ENCODE assay signal across 36 cellular contexts in the genomic region with DNA sequence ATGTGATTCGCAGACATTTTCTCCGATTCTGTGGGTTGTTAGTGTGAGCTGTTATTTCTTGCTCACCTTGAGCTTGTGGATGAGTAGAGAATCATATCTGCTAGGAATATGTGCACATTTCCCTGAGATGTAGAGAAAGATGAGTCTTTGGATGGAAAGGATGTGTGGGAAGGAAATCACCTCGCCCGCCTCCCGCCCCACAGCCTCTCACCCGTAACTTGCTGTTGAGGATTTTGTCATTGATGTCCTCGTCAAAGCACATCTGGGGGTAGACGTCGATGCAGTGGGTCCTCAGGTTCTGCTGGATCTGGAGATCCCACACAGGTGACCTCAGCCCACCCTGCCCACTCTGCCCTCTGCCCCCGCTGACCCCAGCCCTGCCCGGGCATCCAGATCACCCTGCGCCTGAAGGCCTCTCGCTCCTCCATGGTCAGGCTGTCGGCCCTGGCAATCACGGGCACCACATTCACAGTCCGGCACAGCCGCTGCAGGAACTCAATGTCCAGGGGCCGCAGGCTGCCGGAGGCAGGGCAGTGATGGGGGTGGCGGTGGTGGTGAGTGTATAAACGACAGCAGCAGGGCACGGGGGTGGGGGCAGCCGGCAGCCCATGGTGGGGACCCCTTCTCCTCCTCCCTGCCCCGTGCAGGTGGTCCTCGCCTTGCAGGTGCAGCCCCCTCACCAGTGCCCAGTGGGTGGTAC. TPM values are rescaled to one million over a fixed set of nuclear protein-coding genes. Genes with fewer than 3 reads are reported as not detected.
"Had no signal": no experiment of that assay in that cellular context is flagged by ENCODE, and none has a peak within 500 bp of the region (broad histone marks: within the 10 kb centered on the region; RNA-seq: fewer than 3 reads in every experiment).

No MANE protein-coding gene starts in this region.

- H3K4me1 ChIP-seq: adrenal gland, ascending aorta, breast epithelium, gastroesophageal sphincter had no signal

- H3K27me3 ChIP-seq: adrenal gland, ascending aorta, breast epithelium, cardiac muscle cell, dorsolateral prefrontal cortex, esophagus squamous epithelium had no signal

- H3K27ac ChIP-seq: adrenal gland, ascending aorta, breast epithelium, cardiac muscle cell, coronary artery, dorsolateral prefrontal cortex, esophagus squamous epithelium, gastroesophageal sphincter had no signal

- H3K36me3 Mint-ChIP-seq: activated naive CD8-positive, alpha-beta T cell treated with anti-CD3 and anti-CD28 coated beads for 36 hours; brain had no signal

- DNase-seq: activated CD4-positive, alpha-beta memory T cell treated with anti-CD3 and anti-CD28 coated beads, Interleukin-2, amount 10 ng/mL, durations not matched to agents 7 days and 5 days; activated CD4-positive, alpha-beta T cell treated with anti-CD3 and anti-CD28 coated beads for 4 hours; activated CD4-positive, alpha-beta T cell treated with anti-CD3 and anti-CD28 coated beads, Interleukin-2, amount 10 ng/mL, durations not matched to agents 7 days and 5 days; activated CD4-positive, alpha-beta T cell treated with anti-CD3 and anti-CD28 coated beads, Interleukin-2, amount 50 U/mL, for 4 hours; activated CD4-positive, CD25-positive, alpha-beta regulatory T cell; activated CD4-positive, CD25-positive, alpha-beta regulatory T cell treated with anti-CD3 and anti-CD28 coated beads, Interleukin-2, amount 50 U/mL, for 72 hours; activated CD8-positive, alpha-beta memory T cell treated with anti-CD3 and anti-CD28 coated beads, Interleukin-2, amount 50 U/mL, for 48 hours; activated gamma-delta T cell treated with Interleukin-2 at 50 U/mL for 16 hours; activated naive CD4-positive, alpha-beta T cell treated with anti-CD3 and anti-CD28 coated beads, Interleukin-2, amount 50 U/mL, for 16 hours; activated naive CD4-positive, alpha-beta T cell treated with Interleukin-2 at 50 U/mL for 16 hours; activated naive CD8-positive, alpha-beta T cell treated with anti-CD3 and anti-CD28 coated beads for 36 hours; activated naive CD8-positive, alpha-beta T cell treated with anti-CD3 and anti-CD28 coated beads, Interleukin-2, amount 50 U/mL, for 24 hours; activated T-cell treated with anti-CD3 and anti-CD28 coated beads for 4 hours; activated T-cell treated with anti-CD3 and anti-CD28 coated beads, Interleukin-2, amount 50 U/mL, for 24 hours; activated T-cell treated with anti-CD3 and anti-CD28 coated beads, Interleukin-2, amount 50 U/mL, for 72 hours; adrenal gland; dorsolateral prefrontal cortex; effector memory CD4-positive, alpha-beta T cell; endodermal cell; erythroblast; esophagus squamous epithelium; foreskin melanocyte; T-helper 2 cell had no signal

- H3K27ac Mint-ChIP-seq: activated CD4-positive, alpha-beta memory T cell treated with anti-CD3 and anti-CD28 coated beads, Interleukin-2, amount 10 ng/mL, durations not matched to agents 7 days and 5 days; activated CD4-positive, alpha-beta T cell treated with anti-CD3 and anti-CD28 coated beads, Interleukin-2, amount 10 ng/mL, durations not matched to agents 7 days and 5 days; activated naive CD8-positive, alpha-beta T cell treated with anti-CD3 and anti-CD28 coated beads for 36 hours; activated naive CD8-positive, alpha-beta T cell treated with anti-CD3 and anti-CD28 coated beads, Interleukin-2, amount 50 U/mL, for 24 hours; activated T-cell treated with anti-CD3 and anti-CD28 coated beads, Interleukin-2, amount 50 U/mL, for 72 hours; brain; endodermal cell had no signal

- H3K9me3 ChIP-seq: adrenal gland, ascending aorta, breast epithelium, esophagus squamous epithelium, gastroesophageal sphincter had no signal

- H3K9me3 Mint-ChIP-seq: activated CD4-positive, alpha-beta memory T cell treated with anti-CD3 and anti-CD28 coated beads, Interleukin-2, amount 10 ng/mL, durations not matched to agents 7 days and 5 days; activated CD4-positive, alpha-beta T cell treated with anti-CD3 and anti-CD28 coated beads, Interleukin-2, amount 10 ng/mL, durations not matched to agents 7 days and 5 days; activated naive CD8-positive, alpha-beta T cell treated with anti-CD3 and anti-CD28 coated beads for 36 hours; activated naive CD8-positive, alpha-beta T cell treated with anti-CD3 and anti-CD28 coated beads, Interleukin-2, amount 50 U/mL, for 24 hours; activated T-cell treated with anti-CD3 and anti-CD28 coated beads, Interleukin-2, amount 50 U/mL, for 24 hours; activated T-cell treated with anti-CD3 and anti-CD28 coated beads, Interleukin-2, amount 50 U/mL, for 72 hours; brain; central memory CD8-positive, alpha-beta T cell; dendritic cell treated with granulocyte-macrophage colony-stimulating factor and Interleukin-4, amounts not matched to agents 40 ng/mL and 50 ng/mL, for 4 days; endodermal cell had no signal

- ATAC-seq: activated naive CD8-positive, alpha-beta T cell treated with anti-CD3 and anti-CD28 coated beads, Interleukin-2, amount 50 U/mL, for 24 hours; activated T-cell treated with anti-CD3 and anti-CD28 coated beads, Interleukin-2, amount 50 U/mL, for 72 hours; gastroesophageal sphincter had no signal

- H3K36me3 ChIP-seq: adrenal gland, ascending aorta, breast epithelium, cardiac muscle cell, esophagus squamous epithelium, gastroesophageal sphincter had no signal

- H3K4me3 ChIP-seq: adrenal gland, ascending aorta, breast epithelium, cardiac muscle cell, coronary artery, dorsolateral prefrontal cortex, esophagus squamous epithelium, gastroesophageal sphincter had no signal

RNA-seq across cellular contexts. Expression of gene SEPTIN12, which starts 4.7 kb away (rescaled TPM):
- total RNA-seq: activated CD4-positive, alpha-beta memory T cell treated with anti-CD3 and anti-CD28 coated beads, Interleukin-2, amount 10 ng/mL, durations not matched to agents 7 days and 5 days; activated CD4-positive, alpha-beta T cell treated with anti-CD3 and anti-CD28 coated beads, Interleukin-2, amount 10 ng/mL, durations not matched to agents 7 days and 5 days; activated naive CD8-positive, alpha-beta T cell treated with anti-CD3 and anti-CD28 coated beads for 36 hours; activated T-cell treated with anti-CD3 and anti-CD28 coated beads, Interleukin-2, amount 50 U/mL, for 72 hours; adrenal gland; ascending aorta; breast epithelium; cerebellum; esophagus squamous epithelium; fibroblast of lung; fibroblast of villous mesenchyme; gastroesophageal sphincter; glomerular endothelial cell; T-helper 1 cell treated with Interleukin-12 subunit alpha and Interleukin-12 subunit beta and Interleukin-4 antibody, amounts not matched to agents 30 ng/mL and 1 ng/mL, for 36 hours had no signal

RNA-seq across cellular contexts. Expression of gene SMIM22, which starts 11.8 kb away (rescaled TPM):
- total RNA-seq: activated CD4-positive, alpha-beta memory T cell treated with anti-CD3 and anti-CD28 coated beads, Interleukin-2, amount 10 ng/mL, durations not matched to agents 7 days and 5 days; activated CD4-positive, alpha-beta T cell treated with anti-CD3 and anti-CD28 coated beads, Interleukin-2, amount 10 ng/mL, durations not matched to agents 7 days and 5 days; activated naive CD8-positive, alpha-beta T cell treated with anti-CD3 and anti-CD28 coated beads for 36 hours; activated T-cell treated with anti-CD3 and anti-CD28 coated beads, Interleukin-2, amount 50 U/mL, for 72 hours; adrenal gland; ascending aorta; cardiac muscle cell; cerebellum; endodermal cell; fibroblast of lung; fibroblast of villous mesenchyme; gastroesophageal sphincter; glomerular endothelial cell; T-helper 1 cell treated with Interleukin-12 subunit alpha and Interleukin-12 subunit beta and Interleukin-4 antibody, amounts not matched to agents 30 ng/mL and 1 ng/mL, for 36 hours had no signal

RNA-seq across cellular contexts. Expression of gene DNAAF8, which starts 49.1 kb away (rescaled TPM):
- total RNA-seq: activated CD4-positive, alpha-beta memory T cell treated with anti-CD3 and anti-CD28 coated beads, Interleukin-2, amount 10 ng/mL, durations not matched to agents 7 days and 5 days; ascending aorta; T-helper 1 cell treated with Interleukin-12 subunit alpha and Interleukin-12 subunit beta and Interleukin-4 antibody, amounts not matched to agents 30 ng/mL and 1 ng/mL, for 36 hours had no signal
